ENCODE assay signal across 29 cellular contexts in the genomic region with DNA sequence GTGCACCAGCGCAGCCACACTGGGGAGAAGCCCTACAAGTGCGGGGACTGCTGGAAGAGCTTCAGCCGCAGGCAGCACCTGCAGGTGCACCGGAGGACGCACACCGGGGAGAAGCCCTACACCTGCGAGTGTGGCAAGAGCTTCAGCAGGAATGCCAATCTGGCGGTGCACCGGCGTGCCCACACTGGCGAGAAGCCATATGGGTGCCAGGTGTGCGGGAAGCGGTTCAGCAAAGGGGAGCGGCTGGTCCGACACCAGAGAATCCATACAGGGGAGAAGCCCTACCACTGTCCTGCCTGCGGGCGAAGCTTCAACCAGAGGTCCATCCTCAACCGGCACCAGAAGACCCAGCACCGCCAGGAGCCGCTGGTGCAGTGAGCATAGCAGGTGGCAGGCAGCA. TPM values are rescaled to one million over a fixed set of nuclear protein-coding genes. Genes with fewer than 3 reads are reported as not detected.
"Had no signal": no experiment of that assay in that cellular context is flagged by ENCODE, and none has a peak within 500 bp of the region (broad histone marks: within the 10 kb centered on the region; RNA-seq: fewer than 3 reads in every experiment).

No MANE protein-coding gene starts in this region.

- H3K27me3 ChIP-seq: adrenal gland, ascending aorta, dorsolateral prefrontal cortex, gastrocnemius medialis, pancreas, sigmoid colon, vagina had no signal

- H3K27ac ChIP-seq: adrenal gland, ascending aorta, coronary artery, pancreas, prostate gland, sigmoid colon, vagina had no signal

- H3K27me3 Mint-ChIP-seq: activated naive CD4-positive, alpha-beta T cell treated with anti-CD3 and anti-CD28 coated beads, Interleukin-2, amount 50 U/mL, for 24 hours; brain; naive B cell; stimulated activated memory B cell treated with anti-CD40 and anti-IgM and Interleukin-4, amounts not matched to agents 10 μg/mL and 1 μg/mL and 100 μg/mL, for 72 hours; stimulated activated naive CD8-positive, alpha-beta T cell treated with anti-CD3 and anti-CD28 coated beads, Interleukin-15, amount 100 ng/mL, for 72 hours; type B pancreatic cell had no signal

- H3K4me3 ChIP-seq: adrenal gland, ascending aorta, coronary artery, dorsolateral prefrontal cortex, gastrocnemius medialis, pancreas, prostate gland, sigmoid colon, vagina had no signal

- H3K27ac Mint-ChIP-seq: activated T-helper 2 cell treated with anti-CD3 and anti-CD28 coated beads, Interferon-gamma antibody, Interleukin-2, Interleukin-4, amounts not matched to agents 10 μg/mL and 5 μg/mL and 100 μg/mL, durations not matched to agents 14 hours and 24 hours and 36 hours; brain; mesothelial cell of epicardium; stimulated activated memory B cell treated with anti-CD40 and anti-IgM and Interleukin-4, amounts not matched to agents 10 μg/mL and 1 μg/mL and 100 μg/mL, for 72 hours; type B pancreatic cell had no signal

- H3K9me3 Mint-ChIP-seq: activated naive CD4-positive, alpha-beta T cell treated with anti-CD3 and anti-CD28 coated beads, Interleukin-2, amount 50 U/mL, for 24 hours; activated T-helper 2 cell treated with anti-CD3 and anti-CD28 coated beads, Interferon-gamma antibody, Interleukin-2, Interleukin-4, amounts not matched to agents 10 μg/mL and 5 μg/mL and 100 μg/mL, durations not matched to agents 14 hours and 24 hours and 36 hours; brain; mesothelial cell of epicardium; naive B cell; stimulated activated memory B cell treated with anti-CD40 and anti-IgM and Interleukin-4, amounts not matched to agents 10 μg/mL and 1 μg/mL and 100 μg/mL, for 72 hours; stimulated activated naive CD8-positive, alpha-beta T cell treated with anti-CD3 and anti-CD28 coated beads, Interleukin-15, amount 100 ng/mL, for 72 hours; type B pancreatic cell; WTC11 had no signal

- H3K4me3 Mint-ChIP-seq: activated naive CD4-positive, alpha-beta T cell treated with anti-CD3 and anti-CD28 coated beads, Interleukin-2, amount 50 U/mL, for 24 hours; brain; mesothelial cell of epicardium; naive B cell; stimulated activated memory B cell treated with anti-CD40 and anti-IgM and Interleukin-4, amounts not matched to agents 10 μg/mL and 1 μg/mL and 100 μg/mL, for 72 hours; stimulated activated naive CD8-positive, alpha-beta T cell treated with anti-CD3 and anti-CD28 coated beads, Interleukin-15, amount 100 ng/mL, for 72 hours; type B pancreatic cell; WTC11 had no signal

- DNase-seq: activated CD4-positive, alpha-beta T cell treated with anti-CD3 and anti-CD28 coated beads for 1 hour; activated CD4-positive, alpha-beta T cell treated with anti-CD3 and anti-CD28 coated beads, Interleukin-2, amount 50 U/mL, for 1 hour; activated T-cell treated with anti-CD3 and anti-CD28 coated beads, Interleukin-2, amount 50 U/mL, for 1 hour; adrenal gland; dorsolateral prefrontal cortex; effector memory CD4-positive, alpha-beta T cell; gastrocnemius medialis; glutamatergic neuron; left cardiac atrium; naive B cell; pancreas; retina; sigmoid colon; small intestine; stimulated activated CD4-positive, alpha-beta T cell treated with anti-CD3 and anti-CD28 coated beads, Interleukin-4, amount 100 ng/mL, for 24 hours; stimulated activated naive CD8-positive, alpha-beta T cell treated with anti-CD3 and anti-CD28 coated beads, Interleukin-15, amount 100 ng/mL, for 72 hours; T-helper 2 cell had no signal

- H3K4me1 ChIP-seq: adrenal gland, ascending aorta, pancreas, prostate gland, sigmoid colon, vagina had no signal

- H3K9me3 ChIP-seq: adrenal gland, ascending aorta, gastrocnemius medialis, pancreas, prostate gland, sigmoid colon, vagina had no signal

- ATAC-seq: gastrocnemius medialis; left cardiac atrium; pancreas; stimulated activated memory B cell treated with anti-CD40 and anti-IgM and Interleukin-4, amounts not matched to agents 10 μg/mL and 1 μg/mL and 100 μg/mL, for 72 hours; stimulated activated naive CD8-positive, alpha-beta T cell treated with anti-CD3 and anti-CD28 coated beads, Interleukin-15, amount 100 ng/mL, for 72 hours had no signal

RNA-seq across cellular contexts. Expression of gene TMEM225B, which starts 31.6 kb away (rescaled TPM):
- total RNA-seq: cardiac septum, gastrocnemius medialis had no signal

RNA-seq across cellular contexts. Expression of gene CYP3A5, which starts 50.2 kb away (rescaled TPM):
- total RNA-seq: activated T-helper 2 cell treated with anti-CD3 and anti-CD28 coated beads, Interferon-gamma antibody, Interleukin-2, Interleukin-4, amounts not matched to agents 10 μg/mL and 5 μg/mL and 100 μg/mL, durations not matched to agents 14 hours and 24 hours and 36 hours had no signal
